17 cellular contexts compared by ENCODE assay signal in the genomic region with DNA sequence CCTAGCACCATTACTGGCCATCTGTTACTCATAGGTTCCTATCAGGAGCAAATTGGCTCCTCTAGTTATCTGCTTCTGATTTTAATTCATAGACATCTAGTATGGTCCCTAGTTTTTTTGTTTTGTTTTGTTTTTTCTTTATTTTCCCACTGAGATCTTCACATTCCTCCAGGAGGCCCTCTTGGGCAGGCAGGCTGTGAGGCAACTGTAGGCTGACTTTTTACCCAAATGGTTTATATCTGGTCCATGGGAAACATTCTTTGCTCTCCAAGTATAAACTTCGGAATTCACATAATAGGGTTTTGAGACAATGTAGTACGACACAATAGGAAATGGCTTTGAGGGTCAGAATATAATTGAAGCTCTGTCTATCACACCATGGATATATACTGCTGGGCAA.
"Had no signal": no experiment of that assay in that cellular context is flagged by ENCODE, and none has a peak within 500 bp of the region (broad histone marks: within the 10 kb centered on the region; RNA-seq: fewer than 3 reads in every experiment).

No MANE protein-coding gene starts in this region.

- ATAC-seq: activated naive CD4-positive, alpha-beta T cell treated with anti-CD3 and anti-CD28 coated beads, Interleukin-2, amount 50 U/mL, for 72 hours; lower lobe of right lung had no signal

- FAIRE-seq: colon had no signal

- H3K4me1 Mint-ChIP-seq: nephron progenitor cell had no signal

- H3K36me3 Mint-ChIP-seq: activated naive CD4-positive, alpha-beta T cell treated with anti-CD3 and anti-CD28 coated beads, Interleukin-2, amount 50 U/mL, for 72 hours; type B pancreatic cell had no signal

- H3K27me3 ChIP-seq: suprapubic skin had no signal

- H3K27ac Mint-ChIP-seq: activated naive CD4-positive, alpha-beta T cell treated with anti-CD3 and anti-CD28 coated beads, Interleukin-2, amount 50 U/mL, for 72 hours; activated T-helper 1 cell treated with anti-CD3 and anti-CD28 coated beads, Interleukin-12 subunit alpha, Interleukin-12 subunit beta, Interleukin-2, Interleukin-4 antibody, amounts not matched to agents 30 ng/mL and 10 ng/mL and 1 ng/mL, durations not matched to agents 14 hours and 24 hours and 36 hours; nephron progenitor cell; progenitor cell of endocrine pancreas; stimulated activated naive CD8-positive, alpha-beta T cell treated with anti-CD3 and anti-CD28 coated beads, Interleukin-15, Interleukin-2, amounts not matched to agents 100 ng/mL and 50 ng/mL, for 24 hours; type B pancreatic cell had no signal

- H3K9me3 Mint-ChIP-seq: activated naive CD4-positive, alpha-beta T cell treated with anti-CD3 and anti-CD28 coated beads, Interleukin-2, amount 50 U/mL, for 72 hours; activated T-helper 1 cell treated with anti-CD3 and anti-CD28 coated beads, Interleukin-12 subunit alpha, Interleukin-12 subunit beta, Interleukin-2, Interleukin-4 antibody, amounts not matched to agents 30 ng/mL and 10 ng/mL and 1 ng/mL, durations not matched to agents 14 hours and 24 hours and 36 hours; nephron progenitor cell; stimulated activated naive CD8-positive, alpha-beta T cell treated with anti-CD3 and anti-CD28 coated beads, Interleukin-15, Interleukin-2, amounts not matched to agents 100 ng/mL and 50 ng/mL, for 24 hours; type B pancreatic cell had no signal

- H3K36me3 ChIP-seq: lower lobe of right lung, suprapubic skin had no signal

- H3K4me3 ChIP-seq: lower lobe of right lung, suprapubic skin had no signal

- H3K27ac ChIP-seq: lower lobe of right lung, suprapubic skin, VCaP had no signal

- H3K9me3 ChIP-seq: lower lobe of right lung, suprapubic skin had no signal

- H3K4me3 Mint-ChIP-seq: activated T-helper 1 cell treated with anti-CD3 and anti-CD28 coated beads, Interleukin-12 subunit alpha, Interleukin-12 subunit beta, Interleukin-2, Interleukin-4 antibody, amounts not matched to agents 30 ng/mL and 10 ng/mL and 1 ng/mL, durations not matched to agents 14 hours and 24 hours and 36 hours; nephron progenitor cell; stimulated activated naive CD8-positive, alpha-beta T cell treated with anti-CD3 and anti-CD28 coated beads, Interleukin-15, Interleukin-2, amounts not matched to agents 100 ng/mL and 50 ng/mL, for 24 hours; type B pancreatic cell had no signal

- H3K27me3 Mint-ChIP-seq: progenitor cell of endocrine pancreas, type B pancreatic cell had no signal

- H3K4me1 ChIP-seq: lower lobe of right lung had no signal

- DNase-seq: activated CD4-positive, CD25-positive, alpha-beta regulatory T cell treated with anti-CD3 and anti-CD28 coated beads, Interleukin-2, amount 50 U/mL, for 72 hours; activated gamma-delta T cell treated with Interleukin-2 at 50 U/mL for 16 hours; amniotic stem cell; lower lobe of right lung; nephron progenitor cell; nucleus accumbens; stimulated activated CD4-positive, alpha-beta T cell treated with anti-CD3 and anti-CD28 coated beads, Interleukin-15, amount 100 ng/mL, for 24 hours; stimulated activated CD4-positive, alpha-beta T cell treated with anti-CD3 and anti-CD28 coated beads, Interleukin-2, amount 100 ng/mL, for 48 hours; T1000 had no signal
